Comparison of ENCODE assay signal across 14 cellular contexts in genomic region chr7:7799138-7799537, GRCh38.
DNase-seq lines count a peak whose midpoint lies in the region; ATAC-seq and TF ChIP-seq lines count a peak whose summit lies in the region.
"Had no signal": no experiment of that assay in that cellular context is flagged by ENCODE, and none has a peak within 500 bp of the region (broad histone marks: within the 10 kb centered on the region; RNA-seq: fewer than 3 reads in every experiment).

No MANE protein-coding gene starts in this region.

- H3K27ac Mint-ChIP-seq in HFFc6 = no peak overlapping the region
- H3K27ac Mint-ChIP-seq: CD4-positive, CD25-positive, alpha-beta regulatory T cell had no signal

- peaks cover 4% of the 10 kb centered on the region; the same call in 1 of the 2 replicates for H3K9me3 Mint-ChIP-seq in HFFc6

- no peaks in the 10 kb centered on the region; the same call in 1 of the 2 replicates for H3K27me3 Mint-ChIP-seq in HFFc6 (ENCODE audit: insufficient read depth)
- H3K27me3 Mint-ChIP-seq: CD4-positive, CD25-positive, alpha-beta regulatory T cell had no signal

- H3K4me3 ChIP-seq in H7 (ENCODE audit: insufficient read depth, low read depth, low read length) = no peak overlapping the region
- H3K4me3 ChIP-seq: lung had no signal

- H3K36me3 Mint-ChIP-seq in HFFc6 (ENCODE audit: low read depth) = peaks cover 14% of the 10 kb centered on the region

- no peak overlapping the region for H3K4me3 Mint-ChIP-seq in HFFc6
- H3K4me3 Mint-ChIP-seq: CD4-positive, CD25-positive, alpha-beta regulatory T cell had no signal

- intact Hi-C loops in left colon (cut with DNase I, micrococcal nuclease) = no loop called here

- H3K4me1 Mint-ChIP-seq in HFFc6 (ENCODE audit: low read depth) = peaks cover 43% of the 10 kb centered on the region

- H3K36me3 ChIP-seq in H7 (replicated peaks; ENCODE audit: control insufficient read depth, insufficient read depth, low read length) = no peaks in the 10 kb centered on the region

- peak; percentile 70 for ATAC-seq in left colon
- ATAC-seq in GM18867 (IDR thresholded peaks at IDR 0.05; ENCODE audit: unreplicated experiment) = no peak
- ATAC-seq in GM18502 (IDR thresholded peaks at IDR 0.05; ENCODE audit: poor library complexity, unreplicated experiment) = no peak
- no peak for ATAC-seq in GM19467 (IDR thresholded peaks at IDR 0.05; ENCODE audit: unreplicated experiment)
- ATAC-seq: stimulated activated naive CD8-positive, alpha-beta T cell treated with anti-CD3 and anti-CD28 coated beads, Interleukin-15, Interleukin-2, amounts not matched to agents 100 U/mL and 50 U/mL, for 24 hours had no signal

- DNase-seq in COLO668 (lab: John Stamatoyannopoulos, UW; ENCODE audit: unreplicated experiment) (peak; percentile 47), HFFc6 (peak; percentile 12), SHP77 treated with DMSO at 0.1 percent for 48 hours (lab: John Stamatoyannopoulos, UW) (peak; percentile 50), left colon (no peak), H7 (no peak)
- DNase-seq: activated CD8-positive, alpha-beta memory T cell treated with anti-CD3 and anti-CD28 coated beads, Interleukin-2, amount 50 U/mL, for 48 hours; CD4-positive, CD25-positive, alpha-beta regulatory T cell; SIG-M5; stimulated activated CD4-positive, alpha-beta T cell treated with anti-CD3 and anti-CD28 coated beads, Interleukin-1b, Interleukin-23, amount 100 ng/mL, for 48 hours; stimulated activated naive CD8-positive, alpha-beta T cell treated with anti-CD3 and anti-CD28 coated beads, Interleukin-15, Interleukin-2, amounts not matched to agents 100 U/mL and 50 U/mL, for 24 hours had no signal

- no peak for TF ChIP-seq CTCF in HFFc6 (IDR thresholded peaks at IDR 0.05)

- H3K27me3 ChIP-seq in H7 (ENCODE audit: control insufficient read depth, insufficient read depth, low read length) = no peaks in the 10 kb centered on the region

Comparison
In these comparisons a context has a peak if more than half of its experiments do, and no peak if none do; other contexts are left out.
1. DNase-seq: peak in COLO668 (single experiment), HFFc6 (single experiment) and SHP77 treated with DMSO at 0.1 percent for 48 hours (single experiment); none in left colon (0 of 2) and H7 (single experiment).